ENCODE assay signal across 6 cellular contexts in genomic region chr11:503179-503981, GRCh38. TPM values are rescaled to one million over a fixed set of nuclear protein-coding genes. Genes with fewer than 3 reads are reported as not detected.
DNase-seq lines count a peak whose midpoint lies in the region; TF ChIP-seq lines count a peak whose summit lies in the region.

No MANE protein-coding gene starts in this region.

- H3K9ac ChIP-seq in MM.1S (ENCODE audit: low read length): no peak overlapping the region

- no peak for TF ChIP-seq CTCF in HL-60 (IDR thresholded peaks at IDR 0.05; ENCODE audit: insufficient read depth, low read length)
- no peak for TF ChIP-seq CTCF in brain microvascular endothelial cell (IDR thresholded peaks at IDR 0.05; ENCODE audit: low read depth, low read length, missing control alignments)
- no peak for TF ChIP-seq CTCF in type B pancreatic cell (conservative IDR thresholded peaks at IDR 0.05)
- no peak for TF ChIP-seq CTCF in MM.1S (IDR thresholded peaks at IDR 0.05; ENCODE audit: low read length)

- H3K27me3 Mint-ChIP-seq in type B pancreatic cell: no peaks in the 10 kb centered on the region

- H3K27ac ChIP-seq in HL-60 (replicated peaks) (peak overlapping the region; percentile 100), brain microvascular endothelial cell (peak overlapping the region; percentile 15), MM.1S (ENCODE audit: low read length) (no peak overlapping the region)

- H3K4me3 Mint-ChIP-seq in type B pancreatic cell: no peak overlapping the region

- H3K4me3 ChIP-seq in HL-60 (replicated peaks; ENCODE audit: insufficient read depth, low read length): peak overlapping the region; percentile 67
- peak overlapping the region; percentile 60 for H3K4me3 ChIP-seq in brain microvascular endothelial cell (ENCODE audit: low read depth, low read length)
- no peak overlapping the region for H3K4me3 ChIP-seq in MM.1S (ENCODE audit: low read length)

- H3K27me3 ChIP-seq in HL-60 (ENCODE audit: insufficient read depth, poor library complexity, severe bottlenecking) (no peaks in the 10 kb centered on the region), brain microvascular endothelial cell (replicated peaks) (no peaks in the 10 kb centered on the region), MM.1S (replicated peaks; ENCODE audit: insufficient read depth, low read length) (no peaks in the 10 kb centered on the region)

- H3K4me2 ChIP-seq in MM.1S (ENCODE audit: low read depth, low read length): no peak overlapping the region

- H3K4me1 ChIP-seq in MM.1S (ENCODE audit: low read length): no peaks in the 10 kb centered on the region

- H3K9me3 Mint-ChIP-seq in type B pancreatic cell: no peaks in the 10 kb centered on the region

- no peaks in the 10 kb centered on the region for H4K20me1 ChIP-seq in MM.1S (ENCODE audit: insufficient read depth, low read length)

- no peaks in the 10 kb centered on the region for H3K9me2 ChIP-seq in MM.1S (replicated peaks; ENCODE audit: insufficient read depth, low read length)

- H3K79me2 ChIP-seq in MM.1S (ENCODE audit: low read length): peaks cover 45% of the 10 kb centered on the region

- peaks cover 4% of the 10 kb centered on the region for H3K4me1 Mint-ChIP-seq in type B pancreatic cell (ENCODE audit: unreplicated experiment)

- peaks cover under 1% of the 10 kb centered on the region for H3K36me3 Mint-ChIP-seq in type B pancreatic cell

- H3K27ac Mint-ChIP-seq in type B pancreatic cell: no peak overlapping the region

- H3K36me3 ChIP-seq in brain microvascular endothelial cell (replicated peaks): peaks cover 36% of the 10 kb centered on the region
- H3K36me3 ChIP-seq in MM.1S (replicated peaks; ENCODE audit: insufficient read depth, low read length): no peaks in the 10 kb centered on the region; the same call in 1 of the 2 replicates

- in situ Hi-C loops in brain microvascular endothelial cell (cut with HindIII; ENCODE audit: low pct_ligation_motif_present, low sequenced_read_pairs): no loop called here

- 0 out of 2 replicates have a peak, but pooled peaks cover 3% of the 10 kb centered on the region for H3F3A ChIP-seq in MM.1S (ENCODE audit: insufficient read depth, low read length)

- DNase-seq in HL-60 (ENCODE audit: low read depth in 1 of 2, low spot score in 1 of 2) (peak; percentile 92 to 93), brain microvascular endothelial cell (no peak), nucleus accumbens (lab: John Stamatoyannopoulos, UW) (peak in 54 of 56 donors; percentile 26 to 94 (median 78)), type B pancreatic cell (ENCODE audit: extremely low spot score, unreplicated experiment) (no peak), MM.1S (no peak)
- no peak for DNase-seq in activated CD8-positive, alpha-beta memory T cell treated with anti-CD3 and anti-CD28 coated beads, Interleukin-2, amount 50 U/mL, for 4 hours

- no peaks in the 10 kb centered on the region for H3K9me3 ChIP-seq in MM.1S (replicated peaks; ENCODE audit: insufficient read depth, low read length)

- no peak overlapping the region for H2AFZ ChIP-seq in MM.1S (ENCODE audit: low read length)

RNA-seq across cellular contexts. Expression of gene RNH1, which starts 3.7 kb away (rescaled TPM):
- 84.5 and 128 TPM in 2 replicates for total RNA-seq in type B pancreatic cell (ENCODE audit: low replicate concordance)

RNA-seq across cellular contexts. Expression of gene HRAS, which starts 32.0 kb away (rescaled TPM):
- 54.6 and 63.1 TPM in 2 replicates for total RNA-seq in type B pancreatic cell (ENCODE audit: low replicate concordance)

RNA-seq across cellular contexts. Expression of gene LRRC56, which starts 33.9 kb away (rescaled TPM):
- total RNA-seq in type B pancreatic cell (ENCODE audit: low replicate concordance): 1.7 and 1.8 TPM in 2 replicates

RNA-seq across cellular contexts. Expression of gene PTDSS2, which starts 53.3 kb away (rescaled TPM):
- total RNA-seq in type B pancreatic cell (ENCODE audit: low replicate concordance): 33.6 and 46.9 TPM in 2 replicates

RNA-seq across cellular contexts. Expression of gene LMNTD2, which starts 57.2 kb away (rescaled TPM):
- total RNA-seq in type B pancreatic cell (ENCODE audit: low replicate concordance): 6.7 and 7.2 TPM in 2 replicates

Comparison
In these comparisons a context has a peak if more than half of its experiments do, and no peak if none do; other contexts are left out.
1. DNase-seq: peak in HL-60 (2 of 2) and nucleus accumbens (54 of 56); none in brain microvascular endothelial cell (single experiment), activated CD8-positive, alpha-beta memory T cell treated with anti-CD3 and anti-CD28 coated beads, Interleukin-2, amount 50 U/mL, for 4 hours (single experiment), type B pancreatic cell (single experiment) and MM.1S (single experiment).